ENCODE assay signal across 21 cellular contexts in genomic region chr3:41041899-41042298, GRCh38.
"Had no signal": no experiment of that assay in that cellular context is flagged by ENCODE, and none has a peak within 500 bp of the region (broad histone marks: within the 10 kb centered on the region; RNA-seq: fewer than 3 reads in every experiment).

No MANE protein-coding gene starts in this region.

- H3K9me3 Mint-ChIP-seq: activated CD4-positive, alpha-beta memory T cell treated with anti-CD3 and anti-CD28 coated beads for 36 hours; activated CD4-positive, alpha-beta T cell treated with anti-CD3 and anti-CD28 coated beads, Interleukin-2, amount 10 ng/mL, durations not matched to agents 7 days and 5 days; activated naive CD4-positive, alpha-beta T cell treated with anti-CD3 and anti-CD28 coated beads, Interleukin-2, amount 10 ng/mL, durations not matched to agents 7 days and 5 days; activated naive CD8-positive, alpha-beta T cell treated with anti-CD3 and anti-CD28 coated beads for 36 hours; activated T-helper 2 cell treated with anti-CD3 and anti-CD28 coated beads, Interferon-gamma antibody, Interleukin-2, Interleukin-4, amounts not matched to agents 10 μg/mL and 5 μg/mL and 100 μg/mL, durations not matched to agents 14 hours and 24 hours and 36 hours had no signal

- H3K9me3 ChIP-seq: MG63 had no signal

- H3K27ac Mint-ChIP-seq: activated CD4-positive, alpha-beta memory T cell treated with anti-CD3 and anti-CD28 coated beads for 36 hours; activated CD4-positive, alpha-beta T cell treated with anti-CD3 and anti-CD28 coated beads, Interleukin-2, amount 10 ng/mL, durations not matched to agents 7 days and 5 days; activated naive CD4-positive, alpha-beta T cell treated with anti-CD3 and anti-CD28 coated beads, Interleukin-2, amount 10 ng/mL, durations not matched to agents 7 days and 5 days; activated naive CD8-positive, alpha-beta T cell treated with anti-CD3 and anti-CD28 coated beads for 36 hours; activated T-helper 2 cell treated with anti-CD3 and anti-CD28 coated beads, Interferon-gamma antibody, Interleukin-2, Interleukin-4, amounts not matched to agents 10 μg/mL and 5 μg/mL and 100 μg/mL, durations not matched to agents 14 hours and 24 hours and 36 hours had no signal

- H3K36me3 Mint-ChIP-seq: activated CD4-positive, alpha-beta memory T cell treated with anti-CD3 and anti-CD28 coated beads for 36 hours; activated naive CD4-positive, alpha-beta T cell treated with anti-CD3 and anti-CD28 coated beads, Interleukin-2, amount 10 ng/mL, durations not matched to agents 7 days and 5 days; activated naive CD8-positive, alpha-beta T cell treated with anti-CD3 and anti-CD28 coated beads for 36 hours had no signal

- H3K36me3 ChIP-seq: brain microvascular endothelial cell, MG63 had no signal

- H3K4me1 Mint-ChIP-seq: activated CD4-positive, alpha-beta T cell treated with anti-CD3 and anti-CD28 coated beads, Interleukin-2, amount 10 ng/mL, durations not matched to agents 7 days and 5 days; activated naive CD4-positive, alpha-beta T cell treated with anti-CD3 and anti-CD28 coated beads, Interleukin-2, amount 10 ng/mL, durations not matched to agents 7 days and 5 days; activated naive CD8-positive, alpha-beta T cell treated with anti-CD3 and anti-CD28 coated beads for 36 hours had no signal

- H3K4me3 ChIP-seq: MG63, SK-N-MC had no signal

- H3K27me3 ChIP-seq: brain microvascular endothelial cell, MG63 had no signal

- H3K27ac ChIP-seq: brain microvascular endothelial cell, SK-N-MC, VCaP had no signal

- ATAC-seq: PC-3 had no signal

- H3K27me3 Mint-ChIP-seq: activated naive CD4-positive, alpha-beta T cell treated with anti-CD3 and anti-CD28 coated beads, Interleukin-2, amount 10 ng/mL, durations not matched to agents 7 days and 5 days; activated naive CD8-positive, alpha-beta T cell treated with anti-CD3 and anti-CD28 coated beads for 36 hours had no signal

- H3K4me3 Mint-ChIP-seq: activated CD4-positive, alpha-beta memory T cell treated with anti-CD3 and anti-CD28 coated beads for 36 hours; activated CD4-positive, alpha-beta T cell treated with anti-CD3 and anti-CD28 coated beads, Interleukin-2, amount 10 ng/mL, durations not matched to agents 7 days and 5 days; activated naive CD4-positive, alpha-beta T cell treated with anti-CD3 and anti-CD28 coated beads, Interleukin-2, amount 10 ng/mL, durations not matched to agents 7 days and 5 days; activated naive CD8-positive, alpha-beta T cell treated with anti-CD3 and anti-CD28 coated beads for 36 hours had no signal

- DNase-seq: activated CD4-positive, alpha-beta memory T cell treated with anti-CD3 and anti-CD28 coated beads for 36 hours; activated CD4-positive, alpha-beta T cell treated with anti-CD3 and anti-CD28 coated beads, Interleukin-2, amount 10 ng/mL, durations not matched to agents 7 days and 5 days; activated CD4-positive, CD25-positive, alpha-beta regulatory T cell; activated gamma-delta T cell treated with Interleukin-2 at 50 U/mL for 16 hours; activated naive CD4-positive, alpha-beta T cell treated with anti-CD3 and anti-CD28 coated beads, Interleukin-2, amount 10 ng/mL, durations not matched to agents 7 days and 5 days; activated naive CD8-positive, alpha-beta T cell treated with anti-CD3 and anti-CD28 coated beads for 36 hours; activated T-cell treated with anti-CD3 and anti-CD28 coated beads for 4 hours; activated T-cell treated with anti-CD3 and anti-CD28 coated beads, Interleukin-2, amount 50 U/mL, for 48 hours; brain microvascular endothelial cell; MG63; NCI-H1105 treated with DMSO at 0.1 percent for 48 hours; NCI-H1436 treated with DMSO at 0.1 percent for 48 hours; NCI-H187; NCI-H2081; NCI-H446; NCI-H524; PC-3; T-helper 1 cell had no signal
